In the genomic region with DNA sequence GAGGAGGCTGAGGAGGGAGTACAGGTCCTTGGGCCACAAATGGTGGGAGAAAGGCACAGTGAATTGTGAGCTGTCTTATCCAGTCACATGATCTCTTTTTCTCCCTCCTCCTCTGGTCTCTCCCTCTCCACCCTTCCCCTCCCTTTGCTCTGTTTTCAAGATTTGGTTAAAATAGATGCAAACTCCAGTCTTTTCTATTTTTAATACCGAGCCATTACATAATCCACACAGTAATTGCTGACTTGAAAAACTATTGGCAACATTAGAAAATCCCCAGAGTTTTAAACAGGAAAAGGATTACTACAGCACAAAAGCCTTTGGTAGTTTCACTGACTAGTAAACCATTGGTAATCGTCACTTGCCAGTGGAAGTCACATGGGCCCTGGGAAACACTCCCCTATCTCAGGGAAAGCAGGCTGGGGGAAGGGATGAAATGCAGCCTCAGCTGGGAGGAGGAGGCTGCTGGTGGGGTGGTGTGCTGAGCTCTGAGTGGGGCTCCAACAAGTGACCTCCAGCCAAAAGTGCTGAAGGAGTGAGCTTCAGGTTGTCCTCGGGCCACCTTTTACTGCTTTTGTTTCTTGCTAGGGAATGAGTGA, we compare ENCODE assay signal across 8 cellular contexts. TPM values are rescaled to one million over a fixed set of nuclear protein-coding genes. Genes with fewer than 3 reads are reported as not detected.
A peak's percentile ranks its signal among the peaks of the same experiment; 100 is the strongest.
DNase-seq lines count a peak whose midpoint lies in the region; TF ChIP-seq lines count a peak whose summit lies in the region.

No MANE protein-coding gene starts in this region.

- H3K36me3 ChIP-seq in stomach: peaks cover 0 to 13% (median 3%) of the 10 kb centered on the region in 4 donors

- no peak for TF ChIP-seq CTCF in stomach (IDR thresholded peaks at IDR 0.05)
- TF ChIP-seq CTCF in GM10266 (IDR thresholded peaks at IDR 0.05; ENCODE audit: control insufficient read depth, insufficient read depth, low read depth, missing control alignments): no peak

- WGBS in stomach, 5 donors: 38 to 43% (median 43%) methylated on average over 3 of the region's 3 CpGs

- H3K9me3 ChIP-seq in stomach: no peaks in the 10 kb centered on the region

- TF ChIP-seq POLR2A in stomach (IDR thresholded peaks at IDR 0.05): no peak

- TF ChIP-seq EP300 in stomach (IDR thresholded peaks at IDR 0.05): no peak

- intact Hi-C loops in stomach (cut with DNase I; ENCODE audit: low total_unique reads): no loop called here

- H3K4me1 ChIP-seq in stomach: peaks cover 15 to 37% (median 23%) of the 10 kb centered on the region in 4 donors

- H3K27ac ChIP-seq in stomach: peak overlapping the region; percentile 55 to 81 (median 61)

- DNase-seq in HT1080 (ENCODE audit: low read depth) (peak; percentile 22), brain pericyte (ENCODE audit: low read depth, low spot score) (peak; percentile 16), islet precursor cell (peak; percentile 81), stomach (peak; percentile 38), HuH-7.5 (ENCODE audit: low spot score) (no peak), GM10266 (ENCODE audit: extremely low spot score) (no peak), NCI-H446 (lab: John Stamatoyannopoulos, UW) (no peak)
- DNase-seq in activated naive CD4-positive, alpha-beta T cell (lab: John Stamatoyannopoulos, UW): no peak

- H3K27me3 ChIP-seq in stomach: no peaks in the 10 kb centered on the region

- no peak overlapping the region for H3K4me3 ChIP-seq in stomach

RNA-seq across cellular contexts. Expression of a gene that starts 57.4 kb away (rescaled TPM):
- 25.2 and 80.1 TPM in 2 replicates for total RNA-seq in HT1080 (2014; rRNA removed; shearing (Covaris generic))
- 302 and 324 TPM in 2 replicates for polyA plus RNA-seq in HT1080 (2015; cell fraction: cytosol; rRNA removed)
- 272 and 274 TPM in 2 replicates for polyA plus RNA-seq in HT1080 (2015; cell fraction: nucleus; rRNA removed)
- total RNA-seq in stomach: 100 to 1,000 TPM in 3 of 5 donors, 10 to 100 TPM in 1, 1 to 10 TPM in 1; 9.3 to 164 (median 120) TPM
- 100 to 1,000 TPM; 199 to 296 (median 251) TPM for polyA plus RNA-seq in stomach

Comparison
In these comparisons a context has a peak if more than half of its experiments do, and no peak if none do; other contexts are left out.
1. DNase-seq: peak in HT1080 (single experiment), brain pericyte (single experiment), islet precursor cell (single experiment) and stomach (single experiment); none in activated naive CD4-positive, alpha-beta T cell (0 of 4), HuH-7.5 (single experiment), GM10266 (single experiment) and NCI-H446 (0 of 2).